In genomic region chr17:5584383-5584951, GRCh38 we compare ENCODE assay signal across 8 cellular contexts. TPM values are rescaled to one million over a fixed set of nuclear protein-coding genes. Genes with fewer than 3 reads are reported as not detected.
DNase-seq lines count a peak whose midpoint lies in the region; ATAC-seq and TF ChIP-seq lines count a peak whose summit lies in the region.

TSS of gene NLRP1 (minus strand) at chr17:5584509. CDS start at chr17:5583957, 552 bp downstream.

- H3K4me3 Mint-ChIP-seq in activated T-helper 17 cell treated with anti-CD3 and anti-CD28 coated beads, Interleukin-2, amount 50 U/mL, for 72 hours = peak within 1 kb of the TSS; percentile 98

- H3K36me3 Mint-ChIP-seq in activated T-helper 17 cell treated with anti-CD3 and anti-CD28 coated beads, Interleukin-2, amount 50 U/mL, for 72 hours (ENCODE audit: low read depth) = peaks cover 45% of the 10 kb centered on the region

- H3K9me3 ChIP-seq in osteoblast (ENCODE audit: low read depth, low read length) = no peaks in the 10 kb centered on the region

- peak within 1 kb of the TSS; percentile 92 for H3K4me2 ChIP-seq in osteoblast (ENCODE audit: insufficient read depth, low read length)

- H3K27ac ChIP-seq in osteoblast (ENCODE audit: low read depth, low read length) (peak within 1 kb of the TSS; percentile 93), temporal lobe (ENCODE audit: low read depth, low read length) (no peak within 1 kb of the TSS)

- CTCF ChIA-PET in AG04449 (lab: Yijun Ruan, JAX) = interaction anchor here (0.9 to 3.2 kb wide), 7 partner anchors 17 to 858 kb away, joined by 3 to 57 read pairs (median 4); partner anchors contain the start of gene AIPL1

- H3K79me2 ChIP-seq in osteoblast (ENCODE audit: insufficient read depth, low read length) = peaks cover 35% of the 10 kb centered on the region

- no peaks in the 10 kb centered on the region for H3K27me3 Mint-ChIP-seq in activated T-helper 17 cell treated with anti-CD3 and anti-CD28 coated beads, Interleukin-2, amount 50 U/mL, for 72 hours

- peak; percentile 76 for DNase-seq in AG04449 (ENCODE audit: low read depth, low spot score)
- peak; percentile 69 for DNase-seq in RKO (ENCODE audit: low spot score)
- peak; percentile 89 to 95 for DNase-seq in foreskin fibroblast
- DNase-seq in osteoblast (ENCODE audit: insufficient read length, low spot score, missing footprints) = peak; percentile 93

- H3K4me3 ChIP-seq in AG04449 (ENCODE audit: low read depth, low read length) (peak within 1 kb of the TSS; percentile 65), foreskin fibroblast (ENCODE audit: low read depth in 1 of 2, low read length in 2 of 2) (peak within 1 kb of the TSS; percentile 43 to 60), osteoblast (ENCODE audit: insufficient read depth, low read length) (peak within 1 kb of the TSS; percentile 84)

- peak; percentile 89 for ATAC-seq in GM18873 (IDR thresholded peaks at IDR 0.05; ENCODE audit: low FRiP score, unreplicated experiment)
- ATAC-seq in HG03135 (IDR thresholded peaks at IDR 0.05; ENCODE audit: unreplicated experiment) = peak; percentile 86
- peak; percentile 97 for ATAC-seq in activated T-helper 17 cell treated with anti-CD3 and anti-CD28 coated beads, Interleukin-2, amount 50 U/mL, for 72 hours (replicated peaks)

- POLR2A ChIA-PET in AG04449 (lab: Yijun Ruan, JAX) = interaction anchor here (0.8 to 1.8 kb wide), 3 partner anchors 29 to 84 kb away, joined by 3 to 9 read pairs (median 3); a partner anchor contains a TSS

- H3K4me1 Mint-ChIP-seq in activated T-helper 17 cell treated with anti-CD3 and anti-CD28 coated beads, Interleukin-2, amount 50 U/mL, for 72 hours = peaks cover 37% of the 10 kb centered on the region

- H3K36me3 ChIP-seq in osteoblast (ENCODE audit: insufficient read depth, low read length) = peaks cover 26% of the 10 kb centered on the region

- H3K9me3 Mint-ChIP-seq in activated T-helper 17 cell treated with anti-CD3 and anti-CD28 coated beads, Interleukin-2, amount 50 U/mL, for 72 hours = peaks cover 3% of the 10 kb centered on the region

- no peaks in the 10 kb centered on the region for H3K27me3 ChIP-seq in osteoblast (ENCODE audit: insufficient read depth, low read length)

- no peak for TF ChIP-seq CTCF in AG04449 (IDR thresholded peaks at IDR 0.05; ENCODE audit: insufficient read depth, low read length, missing control alignments)
- no peak for TF ChIP-seq CTCF in foreskin fibroblast (IDR thresholded peaks at IDR 0.05; ENCODE audit: low read depth, low read length)
- no peak for TF ChIP-seq CTCF in osteoblast (IDR thresholded peaks at IDR 0.05; ENCODE audit: extremely low read depth, low read depth, low read length)

- peak within 1 kb of the TSS; percentile 93 for H2AFZ ChIP-seq in osteoblast (ENCODE audit: low read length)

- H3K27ac Mint-ChIP-seq in activated T-helper 17 cell treated with anti-CD3 and anti-CD28 coated beads, Interleukin-2, amount 50 U/mL, for 72 hours = peak within 1 kb of the TSS; percentile 98

- peaks cover 39% of the 10 kb centered on the region for H3K4me1 ChIP-seq in osteoblast (ENCODE audit: insufficient read depth, low read length)

- H4K20me1 ChIP-seq in osteoblast (ENCODE audit: insufficient read depth, low read length) = peaks cover 10% of the 10 kb centered on the region

RNA-seq across cellular contexts. Expression of gene NLRP1, which starts in this region (rescaled TPM):
- total RNA-seq in activated T-helper 17 cell treated with anti-CD3 and anti-CD28 coated beads, Interleukin-2, amount 50 U/mL, for 72 hours = 100 to 1,000 TPM in 1 of 2 donors, 10 to 100 TPM in 1; 39.9 to 129 TPM
- 33.0 and 41.3 TPM in 2 replicates for total RNA-seq in osteoblast
- 114 TPM for total RNA-seq in temporal lobe
